ENCODE assay signal across 23 cellular contexts in genomic region chr2:220887880-220888279, GRCh38.
"Had no signal": no experiment of that assay in that cellular context is flagged by ENCODE, and none has a peak within 500 bp of the region (broad histone marks: within the 10 kb centered on the region; RNA-seq: fewer than 3 reads in every experiment).

No MANE protein-coding gene starts in this region.

- H3K4me3 ChIP-seq: body of pancreas, colonic mucosa, gastroesophageal sphincter, hepatocyte, upper lobe of left lung, vagina had no signal

- H3K27me3 ChIP-seq: body of pancreas, colonic mucosa, gastroesophageal sphincter, hepatocyte, upper lobe of left lung, vagina had no signal

- DNase-seq: activated CD4-positive, alpha-beta T cell treated with anti-CD3 and anti-CD28 coated beads for 4 hours; activated CD4-positive, alpha-beta T cell treated with anti-CD3 and anti-CD28 coated beads, Interleukin-2, amount 50 U/mL, for 4 hours; activated CD8-positive, alpha-beta memory T cell treated with anti-CD3 and anti-CD28 coated beads for 24 hours; activated effector memory CD4-positive, alpha-beta T cell treated with Interleukin-2 at 50 U/mL for 16 hours; activated naive CD4-positive, alpha-beta T cell treated with Interleukin-2 at 50 U/mL for 16 hours; anterior cingulate cortex; body of pancreas; colonic mucosa; effector memory CD4-positive, alpha-beta T cell; erythroblast; islet precursor cell; mammary epithelial cell; natural killer cell; right cardiac atrium; stimulated activated CD4-positive, alpha-beta T cell treated with anti-CD3 and anti-CD28 coated beads, Interleukin-4, amount 100 ng/mL, for 24 hours; substantia nigra; T-helper 9 cell; upper lobe of left lung had no signal

- H3K36me3 ChIP-seq: colonic mucosa, gastroesophageal sphincter, upper lobe of left lung, vagina had no signal

- H3K4me2 ChIP-seq: hepatocyte had no signal

- H3K27ac ChIP-seq: body of pancreas, colonic mucosa, gastroesophageal sphincter, hepatocyte, parathyroid adenoma, upper lobe of left lung, vagina, VCaP had no signal

- H3K79me2 ChIP-seq: hepatocyte, parathyroid adenoma had no signal

- H3K9ac ChIP-seq: parathyroid adenoma had no signal

- H3K9me3 ChIP-seq: body of pancreas, colonic mucosa, gastroesophageal sphincter, upper lobe of left lung, vagina had no signal

- H2AFZ ChIP-seq: hepatocyte, parathyroid adenoma had no signal

- H3K4me1 ChIP-seq: body of pancreas, colonic mucosa, gastroesophageal sphincter, parathyroid adenoma, upper lobe of left lung, vagina had no signal
